In genomic region chr12:113424915-113425823, GRCh38 we compare ENCODE assay signal across 9 cellular contexts. TPM values are rescaled to one million over a fixed set of nuclear protein-coding genes. Genes with fewer than 3 reads are reported as not detected.
DNase-seq lines count a peak whose midpoint lies in the region; ATAC-seq and TF ChIP-seq lines count a peak whose summit lies in the region.
"Had no signal": no experiment of that assay in that cellular context is flagged by ENCODE, and none has a peak within 500 bp of the region (broad histone marks: within the 10 kb centered on the region; RNA-seq: fewer than 3 reads in every experiment).

No MANE protein-coding gene starts in this region.

- DNase-seq in NCI-H1092 treated with DMSO at 0.1 percent for 48 hours (lab: John Stamatoyannopoulos, UW) (peak; percentile 3), NCI-H1092 (lab: John Stamatoyannopoulos, UW) (no peak), NAMALWA (ENCODE audit: low spot score) (peak; percentile 65), endodermal cell (peak; percentile 96), mesendoderm (peak; percentile 67)
- DNase-seq in activated CD4-positive, alpha-beta memory T cell treated with anti-CD3 and anti-CD28 coated beads, Interleukin-2, amount 10 ng/mL, durations not matched to agents 7 days and 5 days = peak; percentile 58
- DNase-seq in stimulated activated naive CD8-positive, alpha-beta T cell treated with anti-CD3 and anti-CD28 coated beads, Interleukin-15, amount 100 ng/mL, for 72 hours = peak; percentile 56 to 60

- no peak overlapping the region for H2BK15ac ChIP-seq in mesendoderm (replicated peaks; ENCODE audit: low read depth)

- no peak overlapping the region for H3K4me3 Mint-ChIP-seq in activated CD4-positive, alpha-beta memory T cell treated with anti-CD3 and anti-CD28 coated beads, Interleukin-2, amount 10 ng/mL, durations not matched to agents 7 days and 5 days
- peak overlapping the region; percentile 27 for H3K4me3 Mint-ChIP-seq in endodermal cell
- no peak overlapping the region for H3K4me3 Mint-ChIP-seq in stimulated activated naive CD8-positive, alpha-beta T cell treated with anti-CD3 and anti-CD28 coated beads, Interleukin-15, amount 100 ng/mL, for 72 hours

- H2AK5ac ChIP-seq in mesendoderm (ENCODE audit: low read length) = no peak overlapping the region

- no peak overlapping the region for H3K23ac ChIP-seq in mesendoderm (ENCODE audit: low read length)

- no peak overlapping the region for H4K8ac ChIP-seq in mesendoderm (ENCODE audit: low read depth, low read length)

- no peak overlapping the region for H4K5ac ChIP-seq in mesendoderm (ENCODE audit: low read length)

- no peaks in the 10 kb centered on the region for H3K9me3 Mint-ChIP-seq in activated CD4-positive, alpha-beta memory T cell treated with anti-CD3 and anti-CD28 coated beads, Interleukin-2, amount 10 ng/mL, durations not matched to agents 7 days and 5 days
- peaks cover 3% of the 10 kb centered on the region for H3K9me3 Mint-ChIP-seq in endodermal cell
- peaks cover 0 to 3% of the 10 kb centered on the region in 2 donors for H3K9me3 Mint-ChIP-seq in stimulated activated naive CD8-positive, alpha-beta T cell treated with anti-CD3 and anti-CD28 coated beads, Interleukin-15, amount 100 ng/mL, for 72 hours

- H3K36me3 ChIP-seq in endodermal cell (ENCODE audit: control insufficient read depth, insufficient read depth, low read length) = no peaks in the 10 kb centered on the region
- H3K36me3 ChIP-seq in mesendoderm (ENCODE audit: control insufficient read depth, insufficient read depth, low read length) = no peaks in the 10 kb centered on the region

- no peak overlapping the region for H3K27ac Mint-ChIP-seq in activated CD4-positive, alpha-beta memory T cell treated with anti-CD3 and anti-CD28 coated beads, Interleukin-2, amount 10 ng/mL, durations not matched to agents 7 days and 5 days
- H3K27ac Mint-ChIP-seq in endodermal cell = peak overlapping the region; percentile 46
- no peak overlapping the region for H3K27ac Mint-ChIP-seq in stimulated activated naive CD8-positive, alpha-beta T cell treated with anti-CD3 and anti-CD28 coated beads, Interleukin-15, amount 100 ng/mL, for 72 hours

- peaks cover 8% of the 10 kb centered on the region for H3K27me3 Mint-ChIP-seq in activated CD4-positive, alpha-beta memory T cell treated with anti-CD3 and anti-CD28 coated beads, Interleukin-2, amount 10 ng/mL, durations not matched to agents 7 days and 5 days
- peaks cover 11% of the 10 kb centered on the region for H3K27me3 Mint-ChIP-seq in endodermal cell (ENCODE audit: insufficient read depth)
- H3K27me3 Mint-ChIP-seq in stimulated activated naive CD8-positive, alpha-beta T cell treated with anti-CD3 and anti-CD28 coated beads, Interleukin-15, amount 100 ng/mL, for 72 hours = peaks cover 31% of the 10 kb centered on the region

- no peak overlapping the region for H2BK120ac ChIP-seq in mesendoderm (ENCODE audit: low read depth, low read length)

- H3K36me3 Mint-ChIP-seq in activated CD4-positive, alpha-beta memory T cell treated with anti-CD3 and anti-CD28 coated beads, Interleukin-2, amount 10 ng/mL, durations not matched to agents 7 days and 5 days (ENCODE audit: low read depth) = no peaks in the 10 kb centered on the region
- H3K36me3 Mint-ChIP-seq in endodermal cell (ENCODE audit: low read depth) = no peaks in the 10 kb centered on the region

- H3K4ac ChIP-seq in mesendoderm (ENCODE audit: low read depth, low read length) = no peak overlapping the region

- H3K27ac ChIP-seq in endodermal cell (ENCODE audit: low read depth, low read length) (no peak overlapping the region), mesendoderm (ENCODE audit: low read depth, low read length) (no peak overlapping the region)
- H3K27ac ChIP-seq: epithelial cell of prostate had no signal

- H3K18ac ChIP-seq in mesendoderm (ENCODE audit: low read length) = no peak overlapping the region

- no peak overlapping the region for H3K9ac ChIP-seq in endodermal cell (ENCODE audit: extremely low read depth, low read length, poor library complexity, severe bottlenecking)
- H3K9ac ChIP-seq in mesendoderm (ENCODE audit: low read length) = peak overlapping the region; percentile 22

- H3K4me1 ChIP-seq in endodermal cell (ENCODE audit: control insufficient read depth, insufficient read depth, low read length) (peaks cover 3% of the 10 kb centered on the region), mesendoderm (ENCODE audit: control insufficient read depth, low read depth, low read length) (no peaks in the 10 kb centered on the region)

- no peaks in the 10 kb centered on the region for H3K9me3 ChIP-seq in endodermal cell (ENCODE audit: control insufficient read depth, low read length)

- no peaks in the 10 kb centered on the region for H3K79me2 ChIP-seq in mesendoderm (ENCODE audit: control insufficient read depth, insufficient read depth, low read length)

- POLR2A ChIA-PET in activated CD4-positive, alpha-beta memory T cell treated with anti-CD3 and anti-CD28 coated beads, Interleukin-2, amount 10 ng/mL, durations not matched to agents 7 days and 5 days (lab: Charles Lee) = no interaction called here

- H3K4me3 ChIP-seq in endodermal cell (ENCODE audit: low read length) (no peak overlapping the region), mesendoderm (ENCODE audit: low read length) (no peak overlapping the region)

- CTCF ChIA-PET in activated CD4-positive, alpha-beta memory T cell treated with anti-CD3 and anti-CD28 coated beads, Interleukin-2, amount 10 ng/mL, durations not matched to agents 7 days and 5 days (lab: Charles Lee) = interaction anchor here (0.5 to 2.3 kb wide), 20 partner anchors 11 to 287 kb away, joined by 3 to 17 read pairs (median 4); partner anchors contain the start of gene PLBD2

- 50 to 52% methylated on average over 16 to 20 of the region's 20 CpGs for WGBS in endodermal cell (ENCODE audit: insufficient coverage in 1 of 2, insufficient read length in 1 of 2), 2 experiments
- 100% methylated on average over 1 of the region's 20 CpGs for WGBS in mesendoderm (ENCODE audit: extremely low coverage, insufficient coverage, low lambda C conversion rate)

- ATAC-seq in stimulated activated naive CD8-positive, alpha-beta T cell treated with anti-CD3 and anti-CD28 coated beads, Interleukin-15, amount 100 ng/mL, for 72 hours = no peak
- no peak for ATAC-seq in HG03469 (IDR thresholded peaks at IDR 0.05; ENCODE audit: unreplicated experiment)

- H3K79me1 ChIP-seq in mesendoderm (ENCODE audit: low read length) = no peaks in the 10 kb centered on the region

- no peak overlapping the region for H3K56ac ChIP-seq in mesendoderm (ENCODE audit: low read length)

- TF ChIP-seq CTCF in endodermal cell (conservative IDR thresholded peaks at IDR 0.05) = peak; percentile 97

- H3K4me2 ChIP-seq in mesendoderm (ENCODE audit: low read length) = peak overlapping the region; percentile 11

- H3K27me3 ChIP-seq in endodermal cell (ENCODE audit: control insufficient read depth, insufficient read depth, low read length, poor library complexity, severe bottlenecking) (no peaks in the 10 kb centered on the region), mesendoderm (ENCODE audit: insufficient read depth, low read length, poor library complexity) (no peaks in the 10 kb centered on the region)

- H2BK5ac ChIP-seq in mesendoderm (ENCODE audit: low read length) = no peak overlapping the region

- peaks cover 10% of the 10 kb centered on the region for H3K4me1 Mint-ChIP-seq in activated CD4-positive, alpha-beta memory T cell treated with anti-CD3 and anti-CD28 coated beads, Interleukin-2, amount 10 ng/mL, durations not matched to agents 7 days and 5 days
- H3K4me1 Mint-ChIP-seq in endodermal cell = peaks cover 11% of the 10 kb centered on the region
- H3K4me1 Mint-ChIP-seq in stimulated activated naive CD8-positive, alpha-beta T cell treated with anti-CD3 and anti-CD28 coated beads, Interleukin-15, amount 100 ng/mL, for 72 hours = peaks cover 17% of the 10 kb centered on the region

RNA-seq across cellular contexts. Expression of gene SDSL, which starts 3.0 kb away (rescaled TPM):
- total RNA-seq in activated CD4-positive, alpha-beta memory T cell treated with anti-CD3 and anti-CD28 coated beads, Interleukin-2, amount 10 ng/mL, durations not matched to agents 7 days and 5 days = not detected
- 1 to 10 TPM; 2.4 to 5.7 TPM for total RNA-seq in endodermal cell
- 3.9 TPM for polyA plus RNA-seq in endodermal cell (2013, experiment 1 of 2)
- polyA plus RNA-seq in endodermal cell (2013, experiment 2 of 2) = 6.6 TPM
- 0.31 TPM for polyA plus RNA-seq in mesendoderm (2013, experiment 1 of 2)
- 0.29 TPM for polyA plus RNA-seq in mesendoderm (2013, experiment 2 of 2)

RNA-seq across cellular contexts. Expression of gene SDS, which starts 21.5 kb away (rescaled TPM):
- not detected for total RNA-seq in activated CD4-positive, alpha-beta memory T cell treated with anti-CD3 and anti-CD28 coated beads, Interleukin-2, amount 10 ng/mL, durations not matched to agents 7 days and 5 days
- total RNA-seq in endodermal cell = not detected
- not detected for polyA plus RNA-seq in endodermal cell (2013, experiment 1 of 2)
- not detected for polyA plus RNA-seq in endodermal cell (2013, experiment 2 of 2)
- polyA plus RNA-seq in mesendoderm (2013, experiment 1 of 2) = not detected
- not detected for polyA plus RNA-seq in mesendoderm (2013, experiment 2 of 2)

RNA-seq across cellular contexts. Expression of gene LHX5, which starts 46.5 kb away (rescaled TPM):
- total RNA-seq in activated CD4-positive, alpha-beta memory T cell treated with anti-CD3 and anti-CD28 coated beads, Interleukin-2, amount 10 ng/mL, durations not matched to agents 7 days and 5 days = not detected
- total RNA-seq in endodermal cell = under 1 TPM in 1 of 2 donors, not detected in 1; 0.18 TPM
- polyA plus RNA-seq in endodermal cell (2013, experiment 1 of 2) = 8.2 TPM
- 7.5 TPM for polyA plus RNA-seq in endodermal cell (2013, experiment 2 of 2)
- not detected for polyA plus RNA-seq in mesendoderm (2013, experiment 1 of 2)
- 0.03 TPM for polyA plus RNA-seq in mesendoderm (2013, experiment 2 of 2)
